ENCODE assay signal across 8 cellular contexts in the genomic region with DNA sequence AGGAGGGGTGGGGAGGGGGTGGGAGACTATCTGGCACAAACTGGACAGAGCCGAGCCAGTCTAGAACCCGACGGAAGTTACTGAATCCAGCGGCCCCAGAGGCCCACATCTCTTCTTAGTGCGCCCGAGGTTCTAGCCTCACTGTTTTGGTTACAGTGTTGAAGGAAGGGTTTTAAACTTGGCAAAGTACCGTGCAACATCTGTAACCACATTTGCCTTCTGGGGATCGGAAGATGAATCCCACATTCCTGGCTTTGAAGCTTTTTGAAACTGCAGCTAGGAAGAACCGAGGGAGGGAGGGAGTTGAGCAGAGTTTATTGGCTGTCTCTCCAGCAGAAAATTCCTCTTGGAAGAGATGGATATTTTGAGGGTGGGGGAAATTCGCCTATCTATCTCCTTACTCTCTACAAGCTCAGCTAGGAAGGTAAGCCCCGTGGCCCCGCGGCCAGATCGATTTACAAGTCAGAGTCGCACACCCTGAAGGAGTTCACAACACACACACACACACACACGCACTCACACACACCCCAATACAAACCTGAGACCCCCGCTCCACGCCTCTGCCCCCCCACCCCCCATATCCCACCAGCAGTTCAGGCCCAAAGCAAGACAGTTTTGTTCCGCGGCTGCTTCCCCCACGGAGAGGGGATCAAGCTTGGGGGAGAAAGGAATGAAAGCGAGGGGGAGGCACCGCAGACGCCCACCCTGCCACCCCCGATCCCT. TPM values are rescaled to one million over a fixed set of nuclear protein-coding genes. Genes with fewer than 3 reads are reported as not detected.
DNase-seq lines count a peak whose midpoint lies in the region; ATAC-seq and TF ChIP-seq lines count a peak whose summit lies in the region.

No MANE protein-coding gene starts in this region.

- peaks cover 16 to 26% of the 10 kb centered on the region in 2 donors for H3K4me1 ChIP-seq in duodenal mucosa (ENCODE audit: control insufficient read depth in 1 of 2, insufficient read depth in 2 of 2, low read length in 2 of 2)

- ATAC-seq in GM19324 (IDR thresholded peaks at IDR 0.05; ENCODE audit: low FRiP score, unreplicated experiment) (no peak), HG03439 (IDR thresholded peaks at IDR 0.05; ENCODE audit: unreplicated experiment) (no peak)

- no peaks in the 10 kb centered on the region for H3K9me3 Mint-ChIP-seq in T-helper 2 cell treated with Interferon-gamma antibody and Interleukin-4, amounts not matched to agents 5 μg/mL and 100 μg/mL, for 36 hours

- H3K36me3 ChIP-seq in duodenal mucosa (ENCODE audit: control insufficient read depth in 1 of 2, insufficient read depth in 2 of 2, low read length in 2 of 2), result no peaks in the 10 kb centered on the region

- H3K4me3 Mint-ChIP-seq in T-helper 2 cell treated with Interferon-gamma antibody and Interleukin-4, amounts not matched to agents 5 μg/mL and 100 μg/mL, for 36 hours, result peak overlapping the region; percentile 93

- peak overlapping the region; percentile 79 for H3K27ac ChIP-seq in duodenal mucosa (ENCODE audit: low read depth, low read length)

- CTCF ChIA-PET in HEK293T (lab: Yijun Ruan, JAX), result interaction anchor here (1.0 to 1.1 kb wide), 2 partner anchors 30 to 246 kb away, joined by 3 read pairs; partner anchors contain the start of gene ACVR1C

- peak overlapping the region; percentile 75 to 84 for H3K4me3 ChIP-seq in duodenal mucosa (ENCODE audit: low read depth in 1 of 2, low read length in 2 of 2)

- H3K9me3 ChIP-seq in duodenal mucosa (ENCODE audit: control insufficient read depth in 1 of 2, low read length in 2 of 2), result no peaks in the 10 kb centered on the region

- H3K27me3 ChIP-seq in duodenal mucosa (ENCODE audit: control insufficient read depth in 1 of 2, insufficient read depth in 2 of 2, low read length in 2 of 2), result no peaks in the 10 kb centered on the region

- H3K4me1 Mint-ChIP-seq in T-helper 2 cell treated with Interferon-gamma antibody and Interleukin-4, amounts not matched to agents 5 μg/mL and 100 μg/mL, for 36 hours (ENCODE audit: low read depth), result peaks cover 54% of the 10 kb centered on the region

- H3K9ac ChIP-seq in duodenal mucosa (ENCODE audit: low read depth in 1 of 2, low read length in 2 of 2), result peak overlapping the region; percentile 72 to 75

- DNase-seq in AG20443 (ENCODE audit: low spot score), result peak; percentile 74
- peak; percentile 9 for DNase-seq in HEK293T (ENCODE audit: extremely low spot score)
- DNase-seq in T-helper 2 cell treated with Interferon-gamma antibody and Interleukin-4, amounts not matched to agents 5 μg/mL and 100 μg/mL, for 36 hours (ENCODE audit: low spot score), result no peak
- peak; percentile 33 to 55 for DNase-seq in lung microvascular endothelial cell (ENCODE audit: low read depth in 2 of 2)
- DNase-seq in superior temporal gyrus (ENCODE audit: extremely low spot score), result peak; percentile 56

- peak overlapping the region; percentile 90 for H3K27ac Mint-ChIP-seq in T-helper 2 cell treated with Interferon-gamma antibody and Interleukin-4, amounts not matched to agents 5 μg/mL and 100 μg/mL, for 36 hours

- peaks cover 20% of the 10 kb centered on the region for H3K36me3 Mint-ChIP-seq in T-helper 2 cell treated with Interferon-gamma antibody and Interleukin-4, amounts not matched to agents 5 μg/mL and 100 μg/mL, for 36 hours (ENCODE audit: low read depth)

- H3K27me3 Mint-ChIP-seq in T-helper 2 cell treated with Interferon-gamma antibody and Interleukin-4, amounts not matched to agents 5 μg/mL and 100 μg/mL, for 36 hours (ENCODE audit: low read depth), result no peaks in the 10 kb centered on the region

- POLR2A ChIA-PET in HEK293T (lab: Yijun Ruan, JAX), result interaction anchor here (1.4 to 1.9 kb wide), 3 partner anchors 11 to 96 kb away, joined by 3 to 9 read pairs (median 3); no protein-coding TSS in a partner anchor

TF ChIP-seq in HEK293T, 16 proteins besides CTCF, POLR2A, EP300 and RAD21:
- TF ChIP-seq FOXM1 (IDR thresholded peaks at IDR 0.05; ENCODE audit: borderline replicate concordance) (no peak), FOXA1 (IDR thresholded peaks at IDR 0.05) (no peak), L3MBTL2 (conservative IDR thresholded peaks at IDR 0.05) (no peak), HDGF (IDR thresholded peaks at IDR 0.05; ENCODE audit: borderline replicate concordance) (no peak), FOXK2 (IDR thresholded peaks at IDR 0.05) (no peak), ARNT (IDR thresholded peaks at IDR 0.05) (no peak), TARDBP (IDR thresholded peaks at IDR 0.05) (no peak), CTBP1 (IDR thresholded peaks at IDR 0.05; ENCODE audit: borderline replicate concordance) (no peak), LEF1 (IDR thresholded peaks at IDR 0.05; ENCODE audit: borderline replicate concordance) (no peak), NFRKB (IDR thresholded peaks at IDR 0.05) (no peak), BHLHE40 (IDR thresholded peaks at IDR 0.05; ENCODE audit: borderline replicate concordance) (no peak), PKNOX1 (IDR thresholded peaks at IDR 0.05) (no peak), SP1 (IDR thresholded peaks at IDR 0.05) (no peak), SUZ12 (IDR thresholded peaks at IDR 0.05) (no peak), ELF4 (IDR thresholded peaks at IDR 0.05) (no peak), ZNF384 (IDR thresholded peaks at IDR 0.05) (no peak)
TF ChIP-seq in HEK293T: peak in this region for 0.

RNA-seq across cellular contexts. Expression of gene ACVR1, which starts 1.0 kb away (rescaled TPM):
- 11.1 and 13.3 TPM in 2 replicates for total RNA-seq in lung microvascular endothelial cell
